In the genomic region with DNA sequence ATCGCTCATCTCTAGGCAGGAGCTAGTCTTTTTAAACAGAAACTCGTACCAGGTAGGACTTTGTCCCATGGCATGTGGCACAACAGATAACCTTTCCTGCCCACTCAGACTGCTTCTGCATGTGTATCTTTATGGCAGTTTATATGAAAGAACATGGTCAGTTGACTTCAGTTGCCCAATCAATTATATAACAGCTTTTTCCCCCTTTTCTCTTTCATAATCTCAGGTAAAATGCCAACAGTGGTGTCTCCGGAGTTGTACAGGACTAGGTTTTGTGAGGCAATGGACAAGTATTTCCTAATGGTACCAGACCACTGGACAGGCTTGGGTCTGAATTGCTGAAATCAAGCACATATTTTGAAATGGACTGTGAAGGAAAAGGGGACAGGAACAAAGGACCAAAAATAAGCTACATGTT, we compare ENCODE assay signal across 30 cellular contexts. TPM values are rescaled to one million over a fixed set of nuclear protein-coding genes. Genes with fewer than 3 reads are reported as not detected.
"Had no signal": no experiment of that assay in that cellular context is flagged by ENCODE, and none has a peak within 500 bp of the region (broad histone marks: within the 10 kb centered on the region; RNA-seq: fewer than 3 reads in every experiment).

No MANE protein-coding gene starts in this region.

- H3K9me3 Mint-ChIP-seq: activated B cell treated with CpG ODN at 0.5 μM for 24 hours; activated naive CD4-positive, alpha-beta T cell treated with anti-CD3 and anti-CD28 coated beads for 36 hours; activated T-cell treated with anti-CD3 and anti-CD28 coated beads, Interleukin-2, amount 50 U/mL, for 4 hours; naive thymus-derived CD8-positive, alpha-beta T cell; T-helper 1 cell treated with Interleukin-12 subunit alpha and Interleukin-12 subunit beta and Interleukin-4 antibody, amounts not matched to agents 30 μg/mL and 1 μg/mL, for 36 hours; type B pancreatic cell had no signal

- H3K4me3 Mint-ChIP-seq: activated B cell treated with CpG ODN at 0.5 μM for 24 hours; activated CD4-positive, alpha-beta T cell treated with anti-CD3 and anti-CD28 coated beads for 36 hours; activated naive CD4-positive, alpha-beta T cell treated with anti-CD3 and anti-CD28 coated beads for 36 hours; activated T-cell treated with anti-CD3 and anti-CD28 coated beads, Interleukin-2, amount 50 U/mL, for 4 hours; dendritic cell treated with granulocyte-macrophage colony-stimulating factor and Interleukin-4, amounts not matched to agents 40 ng/mL and 50 ng/mL, for 4 days; naive thymus-derived CD8-positive, alpha-beta T cell; T-helper 1 cell treated with Interleukin-12 subunit alpha and Interleukin-12 subunit beta and Interleukin-4 antibody, amounts not matched to agents 30 μg/mL and 1 μg/mL, for 36 hours; type B pancreatic cell had no signal

- H3K4me1 ChIP-seq: foreskin keratinocyte, prostate gland, right atrium auricular region had no signal

- H3K27ac Mint-ChIP-seq: activated B cell treated with CpG ODN at 0.5 μM for 24 hours; activated CD4-positive, alpha-beta T cell treated with anti-CD3 and anti-CD28 coated beads for 36 hours; activated naive CD4-positive, alpha-beta T cell treated with anti-CD3 and anti-CD28 coated beads for 36 hours; dendritic cell treated with granulocyte-macrophage colony-stimulating factor and Interleukin-4, amounts not matched to agents 40 ng/mL and 50 ng/mL, for 4 days; T-helper 1 cell treated with Interleukin-12 subunit alpha and Interleukin-12 subunit beta and Interleukin-4 antibody, amounts not matched to agents 30 μg/mL and 1 μg/mL, for 36 hours; type B pancreatic cell had no signal

- H3K9me3 ChIP-seq: prostate gland, right atrium auricular region, stomach, thoracic aorta, vagina had no signal

- H3K4me3 ChIP-seq: prostate gland, right atrium auricular region, stomach, thoracic aorta, vagina had no signal

- ATAC-seq: activated CD4-positive, alpha-beta T cell treated with anti-CD3 and anti-CD28 coated beads for 36 hours; activated T-cell treated with anti-CD3 and anti-CD28 coated beads, Interleukin-2, amount 50 U/mL, for 4 hours; foreskin keratinocyte; left ventricle myocardium superior; naive thymus-derived CD8-positive, alpha-beta T cell had no signal

- H3K27me3 Mint-ChIP-seq: activated B cell treated with CpG ODN at 0.5 μM for 24 hours; activated CD4-positive, alpha-beta T cell treated with anti-CD3 and anti-CD28 coated beads for 36 hours; dendritic cell treated with granulocyte-macrophage colony-stimulating factor and Interleukin-4, amounts not matched to agents 40 ng/mL and 50 ng/mL, for 4 days; naive thymus-derived CD8-positive, alpha-beta T cell; type B pancreatic cell had no signal

- H3K36me3 ChIP-seq: prostate gland had no signal

- H3K4me1 Mint-ChIP-seq: activated CD4-positive, alpha-beta T cell treated with anti-CD3 and anti-CD28 coated beads for 36 hours had no signal

- DNase-seq: activated B cell treated with CpG ODN at 0.5 μM for 24 hours; activated CD4-positive, alpha-beta T cell treated with anti-CD3 and anti-CD28 coated beads for 36 hours; activated CD4-positive, alpha-beta T cell treated with anti-CD3 and anti-CD28 coated beads, Interleukin-2, amount 50 U/mL, for 4 hours; activated CD8-positive, alpha-beta memory T cell treated with anti-CD3 and anti-CD28 coated beads for 24 hours; activated CD8-positive, alpha-beta memory T cell treated with anti-CD3 and anti-CD28 coated beads, Interleukin-2, amount 50 U/mL, for 4 hours; activated effector memory CD4-positive, alpha-beta T cell treated with Interleukin-2 at 50 U/mL for 16 hours; activated naive CD4-positive, alpha-beta T cell treated with anti-CD3 and anti-CD28 coated beads for 36 hours; activated T-cell treated with anti-CD3 and anti-CD28 coated beads, Interleukin-2, amount 50 U/mL, for 4 hours; aorta; brain microvascular endothelial cell; caudate nucleus; effector CD4-positive, alpha-beta T cell; foreskin keratinocyte; kidney glomerular epithelial cell; left ventricle myocardium superior; mesendoderm; naive thymus-derived CD8-positive, alpha-beta T cell; stimulated activated CD4-positive, alpha-beta T cell treated with anti-CD3 and anti-CD28 coated beads, Interleukin-12 subunit alpha, Interleukin-12 subunit beta, amount 100 ng/mL, for 4 hours; stimulated activated CD4-positive, alpha-beta T cell treated with anti-CD3 and anti-CD28 coated beads, Interleukin-4, amount 100 ng/mL, for 4 hours; stomach; T1000 had no signal

- H3K27me3 ChIP-seq: brain microvascular endothelial cell, foreskin keratinocyte, right atrium auricular region, stomach, vagina had no signal

- H3K27ac ChIP-seq: brain microvascular endothelial cell, foreskin keratinocyte, prostate gland, right atrium auricular region, stomach, thoracic aorta, vagina had no signal

RNA-seq across cellular contexts. Expression of gene PTH2R, which starts 51.6 kb away (rescaled TPM):
- total RNA-seq: activated naive CD4-positive, alpha-beta T cell treated with anti-CD3 and anti-CD28 coated beads for 36 hours; activated T-cell treated with anti-CD3 and anti-CD28 coated beads, Interleukin-2, amount 50 U/mL, for 4 hours; foreskin keratinocyte; left ventricle myocardium superior; osteocyte; right atrium auricular region; thoracic aorta; vagina had no signal
- polyA plus RNA-seq: aorta, esophagus, foreskin keratinocyte had no signal
